In the genomic region with DNA sequence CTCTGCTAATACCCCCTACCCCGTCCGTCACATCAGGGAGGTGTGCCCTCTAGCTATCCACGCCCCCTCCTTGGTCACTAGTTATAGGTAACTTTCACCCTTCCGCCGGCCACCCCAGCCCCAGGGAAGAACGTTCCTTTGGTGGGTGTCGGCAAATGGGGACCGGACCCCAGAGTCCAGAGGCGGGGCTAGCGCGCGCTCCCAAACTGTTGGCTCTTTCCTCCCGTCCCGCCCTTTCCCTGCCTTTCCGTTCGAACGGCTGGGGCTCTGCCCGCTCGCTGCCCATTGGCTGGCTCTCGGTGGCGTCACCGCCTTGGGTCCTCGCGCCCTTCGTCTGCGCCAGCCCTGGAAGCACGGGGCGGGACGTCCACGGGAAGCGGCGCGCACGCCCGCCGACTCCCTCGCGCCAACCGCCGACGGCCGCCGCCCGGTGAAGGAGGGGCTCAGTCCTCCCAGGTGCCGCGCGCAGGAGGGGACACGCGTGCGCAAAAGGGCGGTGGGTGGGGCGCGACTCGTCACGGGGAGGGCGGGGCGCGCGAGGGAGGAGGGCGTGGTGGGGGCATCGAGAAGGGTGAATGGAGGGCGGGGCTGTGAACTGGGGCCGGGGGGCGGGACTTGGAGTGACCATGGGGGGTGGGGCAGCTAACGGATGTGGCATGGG, we compare ENCODE assay signal across 1 cellular context.
A peak's percentile ranks its signal among the peaks of the same experiment; 100 is the strongest.
TF ChIP-seq lines count a peak whose summit lies in the region.

No MANE protein-coding gene starts in this region.

TF ChIP-seq in K562, 482 proteins besides CTCF, POLR2A, EP300 and RAD21 (continued from another document and continues in another):
- TF ChIP-seq, protein P1, sequence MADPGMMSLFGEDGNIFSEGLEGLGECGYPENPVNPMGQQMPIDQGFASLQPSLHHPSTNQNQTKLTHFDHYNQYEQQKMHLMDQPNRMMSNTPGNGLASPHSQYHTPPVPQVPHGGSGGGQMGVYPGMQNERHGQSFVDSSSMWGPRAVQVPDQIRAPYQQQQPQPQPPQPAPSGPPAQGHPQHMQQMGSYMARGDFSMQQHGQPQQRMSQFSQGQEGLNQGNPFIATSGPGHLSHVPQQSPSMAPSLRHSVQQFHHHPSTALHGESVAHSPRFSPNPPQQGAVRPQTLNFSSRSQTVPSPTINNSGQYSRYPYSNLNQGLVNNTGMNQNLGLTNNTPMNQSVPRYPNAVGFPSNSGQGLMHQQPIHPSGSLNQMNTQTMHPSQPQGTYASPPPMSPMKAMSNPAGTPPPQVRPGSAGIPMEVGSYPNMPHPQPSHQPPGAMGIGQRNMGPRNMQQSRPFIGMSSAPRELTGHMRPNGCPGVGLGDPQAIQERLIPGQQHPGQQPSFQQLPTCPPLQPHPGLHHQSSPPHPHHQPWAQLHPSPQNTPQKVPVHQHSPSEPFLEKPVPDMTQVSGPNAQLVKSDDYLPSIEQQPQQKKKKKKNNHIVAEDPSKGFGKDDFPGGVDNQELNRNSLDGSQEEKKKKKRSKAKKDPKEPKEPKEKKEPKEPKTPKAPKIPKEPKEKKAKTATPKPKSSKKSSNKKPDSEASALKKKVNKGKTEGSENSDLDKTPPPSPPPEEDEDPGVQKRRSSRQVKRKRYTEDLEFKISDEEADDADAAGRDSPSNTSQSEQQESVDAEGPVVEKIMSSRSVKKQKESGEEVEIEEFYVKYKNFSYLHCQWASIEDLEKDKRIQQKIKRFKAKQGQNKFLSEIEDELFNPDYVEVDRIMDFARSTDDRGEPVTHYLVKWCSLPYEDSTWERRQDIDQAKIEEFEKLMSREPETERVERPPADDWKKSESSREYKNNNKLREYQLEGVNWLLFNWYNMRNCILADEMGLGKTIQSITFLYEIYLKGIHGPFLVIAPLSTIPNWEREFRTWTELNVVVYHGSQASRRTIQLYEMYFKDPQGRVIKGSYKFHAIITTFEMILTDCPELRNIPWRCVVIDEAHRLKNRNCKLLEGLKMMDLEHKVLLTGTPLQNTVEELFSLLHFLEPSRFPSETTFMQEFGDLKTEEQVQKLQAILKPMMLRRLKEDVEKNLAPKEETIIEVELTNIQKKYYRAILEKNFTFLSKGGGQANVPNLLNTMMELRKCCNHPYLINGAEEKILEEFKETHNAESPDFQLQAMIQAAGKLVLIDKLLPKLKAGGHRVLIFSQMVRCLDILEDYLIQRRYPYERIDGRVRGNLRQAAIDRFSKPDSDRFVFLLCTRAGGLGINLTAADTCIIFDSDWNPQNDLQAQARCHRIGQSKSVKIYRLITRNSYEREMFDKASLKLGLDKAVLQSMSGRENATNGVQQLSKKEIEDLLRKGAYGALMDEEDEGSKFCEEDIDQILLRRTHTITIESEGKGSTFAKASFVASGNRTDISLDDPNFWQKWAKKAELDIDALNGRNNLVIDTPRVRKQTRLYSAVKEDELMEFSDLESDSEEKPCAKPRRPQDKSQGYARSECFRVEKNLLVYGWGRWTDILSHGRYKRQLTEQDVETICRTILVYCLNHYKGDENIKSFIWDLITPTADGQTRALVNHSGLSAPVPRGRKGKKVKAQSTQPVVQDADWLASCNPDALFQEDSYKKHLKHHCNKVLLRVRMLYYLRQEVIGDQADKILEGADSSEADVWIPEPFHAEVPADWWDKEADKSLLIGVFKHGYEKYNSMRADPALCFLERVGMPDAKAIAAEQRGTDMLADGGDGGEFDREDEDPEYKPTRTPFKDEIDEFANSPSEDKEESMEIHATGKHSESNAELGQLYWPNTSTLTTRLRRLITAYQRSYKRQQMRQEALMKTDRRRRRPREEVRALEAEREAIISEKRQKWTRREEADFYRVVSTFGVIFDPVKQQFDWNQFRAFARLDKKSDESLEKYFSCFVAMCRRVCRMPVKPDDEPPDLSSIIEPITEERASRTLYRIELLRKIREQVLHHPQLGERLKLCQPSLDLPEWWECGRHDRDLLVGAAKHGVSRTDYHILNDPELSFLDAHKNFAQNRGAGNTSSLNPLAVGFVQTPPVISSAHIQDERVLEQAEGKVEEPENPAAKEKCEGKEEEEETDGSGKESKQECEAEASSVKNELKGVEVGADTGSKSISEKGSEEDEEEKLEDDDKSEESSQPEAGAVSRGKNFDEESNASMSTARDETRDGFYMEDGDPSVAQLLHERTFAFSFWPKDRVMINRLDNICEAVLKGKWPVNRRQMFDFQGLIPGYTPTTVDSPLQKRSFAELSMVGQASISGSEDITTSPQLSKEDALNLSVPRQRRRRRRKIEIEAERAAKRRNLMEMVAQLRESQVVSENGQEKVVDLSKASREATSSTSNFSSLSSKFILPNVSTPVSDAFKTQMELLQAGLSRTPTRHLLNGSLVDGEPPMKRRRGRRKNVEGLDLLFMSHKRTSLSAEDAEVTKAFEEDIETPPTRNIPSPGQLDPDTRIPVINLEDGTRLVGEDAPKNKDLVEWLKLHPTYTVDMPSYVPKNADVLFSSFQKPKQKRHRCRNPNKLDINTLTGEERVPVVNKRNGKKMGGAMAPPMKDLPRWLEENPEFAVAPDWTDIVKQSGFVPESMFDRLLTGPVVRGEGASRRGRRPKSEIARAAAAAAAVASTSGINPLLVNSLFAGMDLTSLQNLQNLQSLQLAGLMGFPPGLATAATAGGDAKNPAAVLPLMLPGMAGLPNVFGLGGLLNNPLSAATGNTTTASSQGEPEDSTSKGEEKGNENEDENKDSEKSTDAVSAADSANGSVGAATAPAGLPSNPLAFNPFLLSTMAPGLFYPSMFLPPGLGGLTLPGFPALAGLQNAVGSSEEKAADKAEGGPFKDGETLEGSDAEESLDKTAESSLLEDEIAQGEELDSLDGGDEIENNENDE (IDR thresholded peaks at IDR 0.05; ENCODE audit: low read depth, low read length): no peak
- TF ChIP-seq KLF6 (CRISPR knock-in tag; IDR thresholded peaks at IDR 0.05; ENCODE audit: borderline replicate concordance): peak; percentile 50; the same call in 1 of the 2 replicates
- TF ChIP-seq HDAC2 (IDR thresholded peaks at IDR 0.05): peak; percentile 80
- TF ChIP-seq CBX8 (IDR thresholded peaks at IDR 0.05; ENCODE audit: borderline replicate concordance, extremely low read depth, low read depth, low read length, poor library complexity, severe bottlenecking): no peak
- TF ChIP-seq ZNF77 (CRISPR knock-in tag; IDR thresholded peaks at IDR 0.05): 0 out of 2 replicates have a peak, but pooled peaks have one; percentile 12
- no peak for TF ChIP-seq TCF7 (IDR thresholded peaks at IDR 0.05; ENCODE audit: borderline replicate concordance)
- no peak for TF ChIP-seq ZSCAN29 (IDR thresholded peaks at IDR 0.05)
- TF ChIP-seq LEF1 (IDR thresholded peaks at IDR 0.05): no peak
- peak; percentile 54 for TF ChIP-seq NCOA1 (IDR thresholded peaks at IDR 0.05; ENCODE audit: low read depth)
- TF ChIP-seq ZNF184 (CRISPR knock-in tag; IDR thresholded peaks at IDR 0.05): no peak
- no peak for TF ChIP-seq GATAD2B (IDR thresholded peaks at IDR 0.05; ENCODE audit: borderline replicate concordance)
- 0 out of 2 replicates have a peak, but pooled peaks have one; percentile 32 for TF ChIP-seq HDAC8 (tag; IDR thresholded peaks at IDR 0.05)
- TF ChIP-seq YBX1 (IDR thresholded peaks at IDR 0.05): no peak
- TF ChIP-seq GABPB2 (CRISPR knock-in tag; conservative IDR thresholded peaks at IDR 0.05): no peak; the same call in 1 of the 2 replicates
- TF ChIP-seq FOSL1 (tag; conservative IDR thresholded peaks at IDR 0.05): 0 out of 2 replicates have a peak, but pooled peaks have one; percentile 9
- no peak for TF ChIP-seq HSF4 (CRISPR knock-in tag; IDR thresholded peaks at IDR 0.05; ENCODE audit: borderline replicate concordance)
- 0 out of 2 replicates have a peak, but pooled peaks have one; percentile 57 for TF ChIP-seq ZFPM2 (CRISPR knock-in tag; IDR thresholded peaks at IDR 0.05)
- TF ChIP-seq, protein P2, sequence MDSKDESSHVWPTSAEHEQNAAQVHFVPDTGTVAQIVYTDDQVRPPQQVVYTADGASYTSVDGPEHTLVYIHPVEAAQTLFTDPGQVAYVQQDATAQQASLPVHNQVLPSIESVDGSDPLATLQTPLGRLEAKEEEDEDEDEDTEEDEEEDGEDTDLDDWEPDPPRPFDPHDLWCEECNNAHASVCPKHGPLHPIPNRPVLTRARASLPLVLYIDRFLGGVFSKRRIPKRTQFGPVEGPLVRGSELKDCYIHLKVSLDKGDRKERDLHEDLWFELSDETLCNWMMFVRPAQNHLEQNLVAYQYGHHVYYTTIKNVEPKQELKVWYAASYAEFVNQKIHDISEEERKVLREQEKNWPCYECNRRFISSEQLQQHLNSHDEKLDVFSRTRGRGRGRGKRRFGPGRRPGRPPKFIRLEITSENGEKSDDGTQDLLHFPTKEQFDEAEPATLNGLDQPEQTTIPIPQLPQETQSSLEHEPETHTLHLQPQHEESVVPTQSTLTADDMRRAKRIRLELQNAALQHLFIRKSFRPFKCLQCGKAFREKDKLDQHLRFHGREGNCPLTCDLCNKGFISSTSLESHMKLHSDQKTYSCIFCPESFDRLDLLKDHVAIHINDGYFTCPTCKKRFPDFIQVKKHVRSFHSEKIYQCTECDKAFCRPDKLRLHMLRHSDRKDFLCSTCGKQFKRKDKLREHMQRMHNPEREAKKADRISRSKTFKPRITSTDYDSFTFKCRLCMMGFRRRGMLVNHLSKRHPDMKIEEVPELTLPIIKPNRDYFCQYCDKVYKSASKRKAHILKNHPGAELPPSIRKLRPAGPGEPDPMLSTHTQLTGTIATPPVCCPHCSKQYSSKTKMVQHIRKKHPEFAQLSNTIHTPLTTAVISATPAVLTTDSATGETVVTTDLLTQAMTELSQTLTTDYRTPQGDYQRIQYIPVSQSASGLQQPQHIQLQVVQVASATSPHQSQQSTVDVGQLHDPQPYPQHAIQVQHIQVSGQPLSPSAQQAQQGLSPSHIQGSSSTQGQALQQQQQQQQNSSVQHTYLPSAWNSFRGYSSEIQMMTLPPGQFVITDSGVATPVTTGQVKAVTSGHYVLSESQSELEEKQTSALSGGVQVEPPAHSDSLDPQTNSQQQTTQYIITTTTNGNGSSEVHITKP (IDR thresholded peaks at IDR 0.05; ENCODE audit: partially characterized antibody): peak; percentile 68
- no peak for TF ChIP-seq ZC3H8 (IDR thresholded peaks at IDR 0.05)
- no peak for TF ChIP-seq ZNF124 (CRISPR knock-in tag; IDR thresholded peaks at IDR 0.05)
- TF ChIP-seq ZEB2 (IDR thresholded peaks at IDR 0.05): no peak
- TF ChIP-seq, protein P3, sequence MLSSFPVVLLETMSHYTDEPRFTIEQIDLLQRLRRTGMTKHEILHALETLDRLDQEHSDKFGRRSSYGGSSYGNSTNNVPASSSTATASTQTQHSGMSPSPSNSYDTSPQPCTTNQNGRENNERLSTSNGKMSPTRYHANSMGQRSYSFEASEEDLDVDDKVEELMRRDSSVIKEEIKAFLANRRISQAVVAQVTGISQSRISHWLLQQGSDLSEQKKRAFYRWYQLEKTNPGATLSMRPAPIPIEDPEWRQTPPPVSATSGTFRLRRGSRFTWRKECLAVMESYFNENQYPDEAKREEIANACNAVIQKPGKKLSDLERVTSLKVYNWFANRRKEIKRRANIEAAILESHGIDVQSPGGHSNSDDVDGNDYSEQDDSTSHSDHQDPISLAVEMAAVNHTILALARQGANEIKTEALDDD (IDR thresholded peaks at IDR 0.05): peak; percentile 93
- TF ChIP-seq DACH1 (IDR thresholded peaks at IDR 0.05; ENCODE audit: partially characterized antibody): no peak
- TF ChIP-seq, protein P4, sequence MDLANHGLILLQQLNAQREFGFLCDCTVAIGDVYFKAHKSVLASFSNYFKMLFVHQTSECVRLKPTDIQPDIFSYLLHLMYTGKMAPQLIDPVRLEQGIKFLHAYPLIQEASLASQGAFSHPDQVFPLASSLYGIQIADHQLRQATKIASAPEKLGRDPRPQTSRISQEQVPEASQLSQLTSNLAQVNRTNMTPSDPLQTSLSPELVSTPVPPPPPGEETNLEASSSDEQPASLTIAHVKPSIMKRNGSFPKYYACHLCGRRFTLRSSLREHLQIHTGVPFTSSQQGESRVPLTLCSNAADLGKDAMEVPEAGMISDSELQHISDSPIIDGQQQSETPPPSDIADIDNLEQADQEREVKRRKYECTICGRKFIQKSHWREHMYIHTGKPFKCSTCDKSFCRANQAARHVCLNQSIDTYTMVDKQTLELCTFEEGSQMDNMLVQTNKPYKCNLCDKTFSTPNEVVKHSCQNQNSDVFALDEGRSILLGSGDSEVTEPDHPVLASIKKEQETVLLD (IDR thresholded peaks at IDR 0.05): peak; percentile 66
- no peak for TF ChIP-seq KDM1A (IDR thresholded peaks at IDR 0.05)
- no peak for TF ChIP-seq BCL6 (CRISPR knock-in tag; IDR thresholded peaks at IDR 0.05)
- TF ChIP-seq, protein P5, sequence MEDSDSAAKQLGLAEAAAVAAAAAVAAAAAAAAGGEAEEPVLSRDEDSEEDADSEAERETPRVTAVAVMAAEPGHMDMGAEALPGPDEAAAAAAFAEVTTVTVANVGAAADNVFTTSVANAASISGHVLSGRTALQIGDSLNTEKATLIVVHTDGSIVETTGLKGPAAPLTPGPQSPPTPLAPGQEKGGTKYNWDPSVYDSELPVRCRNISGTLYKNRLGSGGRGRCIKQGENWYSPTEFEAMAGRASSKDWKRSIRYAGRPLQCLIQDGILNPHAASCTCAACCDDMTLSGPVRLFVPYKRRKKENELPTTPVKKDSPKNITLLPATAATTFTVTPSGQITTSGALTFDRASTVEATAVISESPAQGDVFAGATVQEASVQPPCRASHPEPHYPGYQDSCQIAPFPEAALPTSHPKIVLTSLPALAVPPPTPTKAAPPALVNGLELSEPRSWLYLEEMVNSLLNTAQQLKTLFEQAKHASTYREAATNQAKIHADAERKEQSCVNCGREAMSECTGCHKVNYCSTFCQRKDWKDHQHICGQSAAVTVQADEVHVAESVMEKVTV (CRISPR knock-in tag; IDR thresholded peaks at IDR 0.05): no peak
- TF ChIP-seq JUN (IDR thresholded peaks at IDR 0.05; ENCODE audit: borderline replicate concordance, low read depth, low read length): peak; percentile 64; the same call in 1 of the 2 replicates
- peak; percentile 42; the same call in 1 of the 2 replicates for TF ChIP-seq JUN (CRISPR knock-in tag; IDR thresholded peaks at IDR 0.05; ENCODE audit: borderline replicate concordance)
- no peak; the same call in 1 of the 2 replicates for TF ChIP-seq NFE2 (IDR thresholded peaks at IDR 0.05; ENCODE audit: low read depth)
- TF ChIP-seq ZNF696 (CRISPR knock-in tag; conservative IDR thresholded peaks at IDR 0.05): no peak
- TF ChIP-seq, protein P6, sequence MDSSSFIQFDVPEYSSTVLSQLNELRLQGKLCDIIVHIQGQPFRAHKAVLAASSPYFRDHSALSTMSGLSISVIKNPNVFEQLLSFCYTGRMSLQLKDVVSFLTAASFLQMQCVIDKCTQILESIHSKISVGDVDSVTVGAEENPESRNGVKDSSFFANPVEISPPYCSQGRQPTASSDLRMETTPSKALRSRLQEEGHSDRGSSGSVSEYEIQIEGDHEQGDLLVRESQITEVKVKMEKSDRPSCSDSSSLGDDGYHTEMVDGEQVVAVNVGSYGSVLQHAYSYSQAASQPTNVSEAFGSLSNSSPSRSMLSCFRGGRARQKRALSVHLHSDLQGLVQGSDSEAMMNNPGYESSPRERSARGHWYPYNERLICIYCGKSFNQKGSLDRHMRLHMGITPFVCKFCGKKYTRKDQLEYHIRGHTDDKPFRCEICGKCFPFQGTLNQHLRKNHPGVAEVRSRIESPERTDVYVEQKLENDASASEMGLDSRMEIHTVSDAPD (CRISPR knock-in tag; IDR thresholded peaks at IDR 0.05): no peak
- no peak for TF ChIP-seq ZNF644 (tag; IDR thresholded peaks at IDR 0.05; ENCODE audit: low read depth)
- TF ChIP-seq, protein P7, sequence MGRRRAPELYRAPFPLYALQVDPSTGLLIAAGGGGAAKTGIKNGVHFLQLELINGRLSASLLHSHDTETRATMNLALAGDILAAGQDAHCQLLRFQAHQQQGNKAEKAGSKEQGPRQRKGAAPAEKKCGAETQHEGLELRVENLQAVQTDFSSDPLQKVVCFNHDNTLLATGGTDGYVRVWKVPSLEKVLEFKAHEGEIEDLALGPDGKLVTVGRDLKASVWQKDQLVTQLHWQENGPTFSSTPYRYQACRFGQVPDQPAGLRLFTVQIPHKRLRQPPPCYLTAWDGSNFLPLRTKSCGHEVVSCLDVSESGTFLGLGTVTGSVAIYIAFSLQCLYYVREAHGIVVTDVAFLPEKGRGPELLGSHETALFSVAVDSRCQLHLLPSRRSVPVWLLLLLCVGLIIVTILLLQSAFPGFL (CRISPR knock-in tag; IDR thresholded peaks at IDR 0.05): no peak
- 0 out of 2 replicates have a peak, but pooled peaks have one; percentile 5 for TF ChIP-seq RFX7 (CRISPR knock-in tag; IDR thresholded peaks at IDR 0.05)
- no peak for TF ChIP-seq MTF1 (CRISPR knock-in tag; IDR thresholded peaks at IDR 0.05; ENCODE audit: borderline replicate concordance)
